In the genomic region with DNA sequence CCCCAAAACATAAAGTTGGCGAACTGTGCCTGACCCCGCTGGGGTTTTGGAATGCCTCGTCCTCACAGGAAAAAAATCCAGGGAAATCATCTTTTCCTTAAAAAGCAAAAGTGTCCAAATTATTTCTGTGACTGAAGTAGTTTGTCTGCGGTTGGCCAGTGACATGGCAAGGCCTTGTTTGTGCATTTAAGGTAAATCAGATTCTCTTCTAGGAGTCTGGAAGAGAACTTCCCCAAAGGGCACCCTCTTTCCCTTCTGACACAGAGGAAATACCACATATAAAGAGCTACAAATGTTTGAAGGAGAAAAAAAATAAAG, we compare ENCODE assay signal across 8 cellular contexts. TPM values are rescaled to one million over a fixed set of nuclear protein-coding genes. Genes with fewer than 3 reads are reported as not detected.
DNase-seq lines count a peak whose midpoint lies in the region; ATAC-seq lines count a peak whose summit lies in the region.

No MANE protein-coding gene starts in this region.

- peak; percentile 19 for DNase-seq in NCI-H1694 treated with DMSO at 0.1 percent for 48 hours (lab: John Stamatoyannopoulos, UW)
- DNase-seq in NCI-H1694 (lab: John Stamatoyannopoulos, UW): no peak
- DNase-seq in activated T-helper 2 cell treated with anti-CD3 and anti-CD28 coated beads, Interferon-gamma antibody, Interleukin-2, Interleukin-4, amounts not matched to agents 10 μg/mL and 5 μg/mL and 100 μg/mL, durations not matched to agents 14 hours and 24 hours and 36 hours (ENCODE audit: low spot score): no peak
- DNase-seq in immature natural killer cell: no peak
- DNase-seq in NK-92 treated with Interleukin-12 subunit alpha and Interleukin-12 subunit beta, amount 100 ng/mL, for 24 hours (lab: John Stamatoyannopoulos, UW): no peak

- H3K9me3 ChIP-seq in subcutaneous abdominal adipose tissue (ENCODE audit: control insufficient read depth in 5 of 5, low read length in 5 of 5): no peaks in the 10 kb centered on the region

- H3K27me3 ChIP-seq in subcutaneous abdominal adipose tissue (ENCODE audit: control insufficient read depth in 5 of 5, insufficient read depth in 4 of 5, low read length in 5 of 5): no peaks in the 10 kb centered on the region

- ATAC-seq in HG02678 (IDR thresholded peaks at IDR 0.05; ENCODE audit: unreplicated experiment) (no peak), GM19035 (IDR thresholded peaks at IDR 0.05; ENCODE audit: unreplicated experiment) (no peak)

- intact Hi-C loops in activated T-helper 2 cell treated with anti-CD3 and anti-CD28 coated beads, Interferon-gamma antibody, Interleukin-2, Interleukin-4, amounts not matched to agents 10 μg/mL and 5 μg/mL and 100 μg/mL, durations not matched to agents 14 hours and 24 hours and 36 hours (cut with micrococcal nuclease): loop anchor here (1.0 to 5.0 kb wide), 2 partner anchors 40 to 144 kb away; a partner anchor contains a TSS

- H3K9ac ChIP-seq in subcutaneous abdominal adipose tissue (ENCODE audit: low read length in 5 of 5): peak overlapping the region; percentile 4 to 80 (median 60)

- H3K36me3 ChIP-seq in subcutaneous abdominal adipose tissue (ENCODE audit: control insufficient read depth in 5 of 5, insufficient read depth in 5 of 5, low read length in 5 of 5): no peaks in the 10 kb centered on the region

- no peak overlapping the region for H3K27ac Mint-ChIP-seq in activated T-helper 2 cell treated with anti-CD3 and anti-CD28 coated beads, Interferon-gamma antibody, Interleukin-2, Interleukin-4, amounts not matched to agents 10 μg/mL and 5 μg/mL and 100 μg/mL, durations not matched to agents 14 hours and 24 hours and 36 hours
- peak overlapping the region; percentile 7 to 94 (median 80) for H3K27ac Mint-ChIP-seq in immature natural killer cell

- peaks cover 0 to 53% (median 38%) of the 10 kb centered on the region in 5 donors for H3K4me1 ChIP-seq in subcutaneous abdominal adipose tissue (ENCODE audit: control insufficient read depth in 5 of 5, insufficient read depth in 5 of 5, low read length in 5 of 5)

- peaks cover 5% of the 10 kb centered on the region for H3K4me1 Mint-ChIP-seq in activated T-helper 2 cell treated with anti-CD3 and anti-CD28 coated beads, Interferon-gamma antibody, Interleukin-2, Interleukin-4, amounts not matched to agents 10 μg/mL and 5 μg/mL and 100 μg/mL, durations not matched to agents 14 hours and 24 hours and 36 hours (ENCODE audit: low read depth)
- H3K4me1 Mint-ChIP-seq in immature natural killer cell: peaks cover 12 to 20% of the 10 kb centered on the region in 2 donors

- peak overlapping the region; percentile 84 for H3K27ac ChIP-seq in subcutaneous abdominal adipose tissue (ENCODE audit: low read depth, low read length)

- peak overlapping the region; percentile 60 to 96 (median 92) for H3K4me3 ChIP-seq in subcutaneous abdominal adipose tissue (ENCODE audit: low read depth in 1 of 5, low read length in 5 of 5)

- H3K27me3 Mint-ChIP-seq in activated T-helper 2 cell treated with anti-CD3 and anti-CD28 coated beads, Interferon-gamma antibody, Interleukin-2, Interleukin-4, amounts not matched to agents 10 μg/mL and 5 μg/mL and 100 μg/mL, durations not matched to agents 14 hours and 24 hours and 36 hours (ENCODE audit: low read depth): peaks cover 12% of the 10 kb centered on the region
- peaks cover 4 to 6% (median 5%) of the 10 kb centered on the region in 3 donors for H3K27me3 Mint-ChIP-seq in immature natural killer cell (ENCODE audit: low read depth in 3 of 3)

- H3K9me3 Mint-ChIP-seq in activated T-helper 2 cell treated with anti-CD3 and anti-CD28 coated beads, Interferon-gamma antibody, Interleukin-2, Interleukin-4, amounts not matched to agents 10 μg/mL and 5 μg/mL and 100 μg/mL, durations not matched to agents 14 hours and 24 hours and 36 hours: no peaks in the 10 kb centered on the region
- no peaks in the 10 kb centered on the region for H3K9me3 Mint-ChIP-seq in immature natural killer cell

- H3K36me3 Mint-ChIP-seq in activated T-helper 2 cell treated with anti-CD3 and anti-CD28 coated beads, Interferon-gamma antibody, Interleukin-2, Interleukin-4, amounts not matched to agents 10 μg/mL and 5 μg/mL and 100 μg/mL, durations not matched to agents 14 hours and 24 hours and 36 hours (ENCODE audit: low read depth): peaks cover 4% of the 10 kb centered on the region
- H3K36me3 Mint-ChIP-seq in immature natural killer cell: peaks cover 0 to 6% (median 0%) of the 10 kb centered on the region in 3 donors

- peak overlapping the region; percentile 94 for H3K4me3 Mint-ChIP-seq in activated T-helper 2 cell treated with anti-CD3 and anti-CD28 coated beads, Interferon-gamma antibody, Interleukin-2, Interleukin-4, amounts not matched to agents 10 μg/mL and 5 μg/mL and 100 μg/mL, durations not matched to agents 14 hours and 24 hours and 36 hours (ENCODE audit: low read depth)
- peak overlapping the region in 1 of 5 donors; percentile 95 for H3K4me3 Mint-ChIP-seq in immature natural killer cell

RNA-seq across cellular contexts. Expression of a gene that starts 0.7 kb away (rescaled TPM):
- total RNA-seq in activated T-helper 2 cell treated with anti-CD3 and anti-CD28 coated beads, Interferon-gamma antibody, Interleukin-2, Interleukin-4, amounts not matched to agents 10 μg/mL and 5 μg/mL and 100 μg/mL, durations not matched to agents 14 hours and 24 hours and 36 hours: 36.8 and 37.9 TPM in 2 replicates
- polyA plus RNA-seq in immature natural killer cell: 10 to 100 TPM; 41.3 to 52.4 (median 43.9) TPM

RNA-seq across cellular contexts. Expression of a gene that starts 23.1 kb away (rescaled TPM):
- not detected in 2 replicates for total RNA-seq in activated T-helper 2 cell treated with anti-CD3 and anti-CD28 coated beads, Interferon-gamma antibody, Interleukin-2, Interleukin-4, amounts not matched to agents 10 μg/mL and 5 μg/mL and 100 μg/mL, durations not matched to agents 14 hours and 24 hours and 36 hours
- polyA plus RNA-seq in immature natural killer cell: not detected
